15 cellular contexts compared by ENCODE assay signal in the genomic region with DNA sequence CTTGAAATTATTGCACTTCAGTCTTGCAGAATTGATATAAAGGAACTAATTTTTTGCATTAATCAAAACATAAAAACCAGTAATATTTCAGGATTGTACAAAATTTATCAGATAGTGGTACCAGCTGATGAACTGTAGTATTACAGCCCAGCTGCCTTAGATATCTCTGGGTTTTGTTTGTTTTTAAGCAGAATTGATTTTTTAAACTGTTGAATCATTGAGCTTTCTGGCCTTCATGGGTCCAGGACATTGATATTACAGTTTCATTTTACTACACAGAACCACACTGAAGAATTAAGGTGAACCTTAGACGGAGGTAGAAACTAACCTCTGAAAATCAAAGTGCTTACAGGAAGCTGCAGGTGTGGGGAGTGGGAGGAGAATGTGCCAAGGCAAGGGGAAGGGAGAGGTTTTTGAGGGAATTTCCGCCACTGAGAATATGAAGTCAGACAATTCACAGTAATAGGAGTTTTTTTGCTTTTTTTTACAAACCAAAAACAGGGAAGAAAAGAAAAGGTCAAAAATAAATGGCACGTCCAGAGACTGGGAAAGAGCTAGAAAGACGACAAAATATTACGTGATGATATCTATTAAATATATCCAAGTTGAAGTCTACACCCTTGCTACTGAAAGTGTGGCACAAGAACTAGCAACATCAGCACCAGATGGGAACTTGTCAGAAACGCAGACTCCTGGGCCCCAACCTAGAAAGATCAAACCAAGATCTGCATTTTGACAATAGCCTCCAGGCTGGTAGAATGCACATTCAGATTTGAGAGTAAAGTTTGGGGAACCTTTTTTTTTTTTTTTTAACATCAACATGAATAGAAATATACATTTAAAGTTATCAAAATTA. TPM values are rescaled to one million over a fixed set of nuclear protein-coding genes. Genes with fewer than 3 reads are reported as not detected.
DNase-seq lines count a peak whose midpoint lies in the region; ATAC-seq, FAIRE-seq and TF ChIP-seq lines count a peak whose summit lies in the region.
"Had no signal": no experiment of that assay in that cellular context is flagged by ENCODE, and none has a peak within 500 bp of the region (broad histone marks: within the 10 kb centered on the region; RNA-seq: fewer than 3 reads in every experiment).

No MANE protein-coding gene starts in this region.

- H3K4me1 Mint-ChIP-seq in type B pancreatic cell (ENCODE audit: unreplicated experiment): peaks cover 10% of the 10 kb centered on the region

- H3K4me3 ChIP-seq in right lobe of liver: no peak overlapping the region
- H3K4me3 ChIP-seq in HepG2 (replicated peaks in 1 of 3; ENCODE audit: insufficient read depth in 1 of 3, low read depth in 2 of 3, low read length in 3 of 3): no peak overlapping the region
- peak overlapping the region; percentile 40; the same call in 1 of the 2 replicates for H3K4me3 ChIP-seq in MM.1S (ENCODE audit: low read length)
- H3K4me3 ChIP-seq in thymus (ENCODE audit: low read length): no peak overlapping the region
- H3K4me3 ChIP-seq: hepatocyte, SJCRH30 had no signal

- no peak for TF ChIP-seq EP300 in HepG2 (IDR thresholded peaks at IDR 0.05; ENCODE audit: low read depth in 2 of 2, low read length in 2 of 2)
- TF ChIP-seq EP300 in HepG2 (CRISPR knock-in tag; IDR thresholded peaks at IDR 0.05; ENCODE audit: borderline replicate concordance): no peak

- H3K4me2 ChIP-seq in HepG2 (ENCODE audit: low read depth, low read length): no peak overlapping the region
- peak overlapping the region; percentile 75 for H3K4me2 ChIP-seq in MM.1S (ENCODE audit: low read depth, low read length)
- H3K4me2 ChIP-seq: hepatocyte had no signal

- intact Hi-C loops in right lobe of liver (cut with DNase I): no loop called here
- intact Hi-C loops in HepG2 (cut with micrococcal nuclease; ENCODE audit: unreplicated experiment): no loop called here

- TF ChIP-seq CTCF in right lobe of liver (IDR thresholded peaks at IDR 0.05) (no peak), HepG2 (CRISPR knock-in tag; IDR thresholded peaks at IDR 0.05) (no peak), MM.1S (IDR thresholded peaks at IDR 0.05; ENCODE audit: low read length) (no peak), type B pancreatic cell (conservative IDR thresholded peaks at IDR 0.05) (no peak)

- CTCF ChIA-PET in HepG2 (lab: Yijun Ruan, JAX; ENCODE audit: low intra/inter-chr PET ratio, low total read pairs) (no interaction called here), HEK293T (lab: Yijun Ruan, JAX) (no interaction called here)

- peaks cover 0 to 11% (median 3%) of the 10 kb centered on the region in 4 donors for H3K4me1 ChIP-seq in right lobe of liver
- H3K4me1 ChIP-seq in HepG2 (ENCODE audit: insufficient read depth, low read length): peaks cover 23% of the 10 kb centered on the region
- peaks cover 24% of the 10 kb centered on the region for H3K4me1 ChIP-seq in MM.1S (ENCODE audit: low read length)
- H3K4me1 ChIP-seq in thymus (ENCODE audit: control insufficient read depth, insufficient read depth, low read length): peaks cover 3% of the 10 kb centered on the region

- no peak overlapping the region for H3K4me3 Mint-ChIP-seq in type B pancreatic cell

- POLR2A ChIA-PET in HepG2 (lab: Yijun Ruan, JAX): no interaction called here
- POLR2A ChIA-PET in HEK293T (lab: Yijun Ruan, JAX): no interaction called here

- in situ Hi-C loops in HepG2 (cut with HindIII; ENCODE audit: extremely low pct_ligation_motif_present, low pct_unique_long_range_greater_than_20kb): loop anchor here (10.0 kb wide), 1 partner anchor 1571 kb away; no protein-coding TSS in a partner anchor

- H3K36me3 ChIP-seq in right lobe of liver (no peaks in the 10 kb centered on the region), HepG2 (replicated peaks in 1 of 2; ENCODE audit: control insufficient read depth in 1 of 2, insufficient read depth in 2 of 2, low read length in 2 of 2) (no peaks in the 10 kb centered on the region), MM.1S (replicated peaks; ENCODE audit: insufficient read depth, low read length) (no peaks in the 10 kb centered on the region), thymus (ENCODE audit: control insufficient read depth, insufficient read depth) (no peaks in the 10 kb centered on the region)
- H3K36me3 ChIP-seq: SJCRH30 had no signal

- H3K9me2 ChIP-seq in MM.1S (replicated peaks; ENCODE audit: insufficient read depth, low read length): no peaks in the 10 kb centered on the region

- H3K36me3 Mint-ChIP-seq in type B pancreatic cell: no peaks in the 10 kb centered on the region

- H3K27ac ChIP-seq in right lobe of liver: peak overlapping the region in 1 of 3 donors; percentile 36
- H3K27ac ChIP-seq in HepG2 (ENCODE audit: extremely low read length, insufficient read depth, low read length): no peak overlapping the region
- peak overlapping the region; percentile 57; the same call in 1 of the 2 replicates for H3K27ac ChIP-seq in MM.1S (ENCODE audit: low read length)
- peak overlapping the region; percentile 77 for H3K27ac ChIP-seq in thymus (ENCODE audit: low read depth)
- H3K27ac ChIP-seq: hepatocyte, SJCRH30 had no signal

- no peak overlapping the region for H2AFZ ChIP-seq in HepG2 (ENCODE audit: low read length)
- H2AFZ ChIP-seq in MM.1S (ENCODE audit: low read length): peak overlapping the region; percentile 49
- H2AFZ ChIP-seq: hepatocyte had no signal

- H4K20me1 ChIP-seq in HepG2 (ENCODE audit: insufficient read depth, low read length) (no peaks in the 10 kb centered on the region), MM.1S (ENCODE audit: insufficient read depth, low read length) (no peaks in the 10 kb centered on the region)

- TF ChIP-seq POLR2A in right lobe of liver (IDR thresholded peaks at IDR 0.05): no peak
- TF ChIP-seq POLR2A in HepG2 (IDR thresholded peaks at IDR 0.05; ENCODE audit: insufficient read depth in 1 of 2, low read depth in 2 of 2, low read length in 2 of 2): no peak

- H3F3A ChIP-seq in MM.1S (ENCODE audit: insufficient read depth, low read length): peaks cover 14% of the 10 kb centered on the region

- WGBS in right lobe of liver (ENCODE audit: insufficient coverage, low coverage, low lambda C conversion rate, missing lambda C conversion rate): 61% methylated on average over 6 of the region's 6 CpGs
- 79% methylated on average over 6 of the region's 6 CpGs for WGBS in HepG2 (ENCODE audit: low lambda C conversion rate)
- 51% methylated on average over 6 of the region's 6 CpGs for WGBS in thymus

- H3K9ac ChIP-seq in HepG2 (ENCODE audit: insufficient read depth, low read depth, low read length) (no peak overlapping the region), MM.1S (ENCODE audit: low read length) (peak overlapping the region; percentile 5; the same call in 1 of the 2 replicates)

- H3K9me3 Mint-ChIP-seq in type B pancreatic cell: peaks cover 5% of the 10 kb centered on the region

- peak; percentile 61 to 83 (median 70) for ATAC-seq in right lobe of liver
- ATAC-seq in HepG2: no peak; the same call in 2 of the 3 replicates
- ATAC-seq in HG02588 (IDR thresholded peaks at IDR 0.05; ENCODE audit: unreplicated experiment): peak; percentile 35

- DNase-seq in right lobe of liver (no peak), HepG2 (ENCODE audit: low spot score) (no peak), MM.1S (peak; percentile 78), HEK293T (ENCODE audit: extremely low spot score) (no peak), type B pancreatic cell (ENCODE audit: extremely low spot score, unreplicated experiment) (no peak), activated gamma-delta T cell (lab: John Stamatoyannopoulos, UW) (no peak)
- DNase-seq: activated CD4-positive, alpha-beta T cell treated with anti-CD3 and anti-CD28 coated beads, Interleukin-2, amount 50 U/mL, for 1 hour; effector memory CD4-positive, alpha-beta T cell; midbrain; NCI-H510A treated with DMSO at 0.1 percent for 48 hours; SJCRH30 had no signal

- H3K27me3 Mint-ChIP-seq in type B pancreatic cell: no peaks in the 10 kb centered on the region

- H3K27ac Mint-ChIP-seq in type B pancreatic cell: no peak overlapping the region

- H3K79me2 ChIP-seq in HepG2 (ENCODE audit: insufficient read depth, low read length) (no peaks in the 10 kb centered on the region), MM.1S (ENCODE audit: low read length) (no peaks in the 10 kb centered on the region)
- H3K79me2 ChIP-seq: hepatocyte had no signal

- no peak for TF ChIP-seq RAD21 in HepG2 (CRISPR knock-in tag; IDR thresholded peaks at IDR 0.05)

- no peaks in the 10 kb centered on the region for H3K9me3 ChIP-seq in right lobe of liver
- no peaks in the 10 kb centered on the region for H3K9me3 ChIP-seq in HepG2 (ENCODE audit: low read length)
- H3K9me3 ChIP-seq in MM.1S (replicated peaks; ENCODE audit: insufficient read depth, low read length): no peaks in the 10 kb centered on the region
- H3K9me3 ChIP-seq in thymus (ENCODE audit: control insufficient read depth): no peaks in the 10 kb centered on the region
- H3K9me3 ChIP-seq: SJCRH30 had no signal

- no peaks in the 10 kb centered on the region for H3K27me3 ChIP-seq in right lobe of liver
- H3K27me3 ChIP-seq in HepG2 (ENCODE audit: control insufficient read depth in 1 of 2, insufficient read depth in 2 of 2, low read length in 2 of 2): no peaks in the 10 kb centered on the region
- no peaks in the 10 kb centered on the region for H3K27me3 ChIP-seq in MM.1S (replicated peaks; ENCODE audit: insufficient read depth, low read length)
- H3K27me3 ChIP-seq in thymus (ENCODE audit: control insufficient read depth, insufficient read depth): no peaks in the 10 kb centered on the region
- H3K27me3 ChIP-seq: hepatocyte, SJCRH30 had no signal

- no TSS peak for BruUV-seq in HepG2 (replicated peaks; lab: Mats Ljungman, UMichigan)

- no peak for FAIRE-seq in HepG2 (lab: Jason Lieb, UNC)
- FAIRE-seq: astrocyte had no signal

RNA-seq across cellular contexts. Expression of gene SPAG16, which starts 40.8 kb away (rescaled TPM):
- 10 to 100 TPM in 1 of 6 experiments, 1 to 10 TPM in 5; 7.2 to 15.3 (median 9.0) TPM for total RNA-seq in right lobe of liver
- 22.3 and 26.5 TPM in 2 replicates for total RNA-seq in HepG2 (2016; rRNA removed; fragmentation: Illumina TruSeq; extraction: Trizol)
- 123 and 142 TPM in 2 replicates for total RNA-seq in HepG2 (2016; cell fraction: cytosol; rRNA removed; fragmentation: Illumina TruSeq; extraction: Trizol; ENCODE audit: low read depth)
- total RNA-seq in HepG2 (2016; cell fraction: insoluble cytoplasmic fraction; rRNA removed; fragmentation: Illumina TruSeq; extraction: Trizol): 24.8 and 24.9 TPM in 2 replicates
- total RNA-seq in HepG2 (2016; cell fraction: membrane; rRNA removed; fragmentation: Illumina TruSeq; extraction: Trizol): 41.1 and 45.7 TPM in 2 replicates
- 21.2 and 24.6 TPM in 2 replicates for total RNA-seq in HepG2 (2016; cell fraction: nucleus; rRNA removed; fragmentation: Illumina TruSeq; extraction: Trizol)
- polyA plus RNA-seq in HepG2 (2011; rRNA removed): 7.6 and 9.6 TPM in 2 replicates
- 8.1 and 9.2 TPM in 2 replicates for polyA plus RNA-seq in HepG2 (2011; cell fraction: cytosol; rRNA removed)
- polyA plus RNA-seq in HepG2 (2011; cell fraction: nucleus; rRNA removed): 4.7 and 6.1 TPM in 2 replicates
- polyA plus RNA-seq in HepG2 (2012): 10.5 and 15.9 TPM in 2 replicates
- 7.2 and 9.7 TPM in 2 replicates for polyA plus RNA-seq in HepG2 (2016; cell fraction: cytosol; fragmentation: Illumina TruSeq; extraction: Trizol; ENCODE audit: low read depth)
- 25.7 and 30.8 TPM in 2 replicates for polyA plus RNA-seq in HepG2 (2016; cell fraction: insoluble cytoplasmic fraction; fragmentation: Illumina TruSeq; extraction: Trizol; ENCODE audit: low read depth)
- polyA plus RNA-seq in HepG2 (2016; cell fraction: membrane; fragmentation: Illumina TruSeq; extraction: Trizol; ENCODE audit: low read depth): 11.7 and 12.5 TPM in 2 replicates
- 23.4 and 24.3 TPM in 2 replicates for polyA plus RNA-seq in HepG2 (2016; cell fraction: nucleus; fragmentation: Illumina TruSeq; extraction: Trizol; ENCODE audit: insufficient read depth, low read depth)
- 1.3 and 3.1 TPM in 2 replicates for polyA minus RNA-seq in HepG2 (2011; rRNA and poly(A)+ RNA removed; ENCODE audit: low replicate concordance)
- 10.3 and 11.1 TPM in 2 replicates for polyA minus RNA-seq in HepG2 (2011; cell fraction: cytosol; rRNA and poly(A)+ RNA removed)
- polyA minus RNA-seq in HepG2 (2011; cell fraction: nucleus; rRNA and poly(A)+ RNA removed): 21.1 and 29.0 TPM in 2 replicates
- polyA plus RNA-seq in thymus: 32.0 TPM
- total RNA-seq in type B pancreatic cell (ENCODE audit: low replicate concordance): 54.8 and 70.6 TPM in 2 replicates
